ENCODE assay signal across 9 cellular contexts in the genomic region with DNA sequence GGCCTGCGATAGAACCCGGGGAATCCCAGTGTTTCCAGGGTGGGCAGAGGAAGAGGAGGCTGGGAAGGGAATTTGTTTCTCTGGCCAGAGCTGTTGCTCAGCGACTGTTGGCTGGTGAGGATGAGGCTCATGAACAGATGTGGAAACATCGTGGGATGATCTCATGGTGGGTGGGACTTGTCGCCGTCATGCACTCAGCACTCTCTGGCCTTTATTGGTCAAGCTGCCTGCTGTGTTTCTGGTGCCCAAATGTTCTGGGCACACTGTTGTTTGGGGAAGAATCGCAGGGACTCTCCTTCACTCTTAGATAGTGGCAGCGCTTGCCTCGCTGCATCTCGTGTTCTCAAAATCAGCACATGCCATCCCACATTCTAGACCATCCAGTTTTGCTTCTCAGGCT.
A peak's percentile ranks its signal among the peaks of the same experiment; 100 is the strongest.
DNase-seq lines count a peak whose midpoint lies in the region; ATAC-seq, FAIRE-seq and TF ChIP-seq lines count a peak whose summit lies in the region.
"Had no signal": no experiment of that assay in that cellular context is flagged by ENCODE, and none has a peak within 500 bp of the region (broad histone marks: within the 10 kb centered on the region; RNA-seq: fewer than 3 reads in every experiment).

No MANE protein-coding gene starts in this region.

- peaks cover 77% of the 10 kb centered on the region for H3K4me1 Mint-ChIP-seq in astrocyte (ENCODE audit: low read depth, unreplicated experiment)

- H3K36me3 Mint-ChIP-seq in astrocyte (ENCODE audit: low read depth, unreplicated experiment) = no peaks in the 10 kb centered on the region

- TF ChIP-seq CTCF in HFF-Myc (IDR thresholded peaks at IDR 0.05; ENCODE audit: low read depth, low read length, missing control alignments) (no peak), astrocyte (IDR thresholded peaks at IDR 0.05; ENCODE audit: insufficient read depth, low read depth, low read length) (no peak)

- H2AFZ ChIP-seq in astrocyte (ENCODE audit: low read depth, low read length) = no peak overlapping the region

- peaks cover 45% of the 10 kb centered on the region for H4K20me1 ChIP-seq in astrocyte (ENCODE audit: insufficient read depth, low read length)

- H3K9me3 Mint-ChIP-seq in astrocyte (ENCODE audit: unreplicated experiment) = peaks cover 1% of the 10 kb centered on the region

- H3K79me2 ChIP-seq in astrocyte (ENCODE audit: insufficient read depth, low read length) = no peaks in the 10 kb centered on the region

- H3K27me3 ChIP-seq in astrocyte (ENCODE audit: insufficient read depth, low read length) (no peaks in the 10 kb centered on the region), stomach smooth muscle (ENCODE audit: control insufficient read depth in 1 of 2, insufficient read depth in 2 of 2, low read length in 2 of 2) (no peaks in the 10 kb centered on the region), H7 (ENCODE audit: control insufficient read depth, insufficient read depth, low read length) (no peaks in the 10 kb centered on the region)

- no peak overlapping the region for H3K4me3 ChIP-seq in HFF-Myc (replicated peaks; ENCODE audit: low read depth, low read length)
- H3K4me3 ChIP-seq in astrocyte (ENCODE audit: insufficient read depth, low read depth, low read length) = no peak overlapping the region
- H3K4me3 ChIP-seq in stomach smooth muscle (ENCODE audit: low read length in 2 of 2) = peak overlapping the region; percentile 29 to 52
- no peak overlapping the region for H3K4me3 ChIP-seq in H7 (ENCODE audit: insufficient read depth, low read depth, low read length)

- peak overlapping the region; percentile 15 for H3K27ac ChIP-seq in astrocyte (ENCODE audit: low read depth, low read length)
- peak overlapping the region; percentile 99 for H3K27ac ChIP-seq in stomach smooth muscle (ENCODE audit: low read length)
- H3K27ac ChIP-seq: HL-60 had no signal

- H3K9me3 ChIP-seq in astrocyte (ENCODE audit: insufficient read depth, low read depth, low read length) = no peaks in the 10 kb centered on the region
- no peaks in the 10 kb centered on the region for H3K9me3 ChIP-seq in stomach smooth muscle (ENCODE audit: control insufficient read depth in 2 of 2, low read length in 2 of 2)

- peak; percentile 73 for FAIRE-seq in astrocyte (lab: Jason Lieb, UNC)

- H3K36me3 ChIP-seq in astrocyte (ENCODE audit: insufficient read depth, low read length) (no peaks in the 10 kb centered on the region), stomach smooth muscle (ENCODE audit: control insufficient read depth in 2 of 2, insufficient read depth in 2 of 2, low read length in 2 of 2) (no peaks in the 10 kb centered on the region), H7 (replicated peaks; ENCODE audit: control insufficient read depth, insufficient read depth, low read length) (no peaks in the 10 kb centered on the region)

- H3K4me3 Mint-ChIP-seq in astrocyte (ENCODE audit: unreplicated experiment) = peak overlapping the region; percentile 37

- no peaks in the 10 kb centered on the region for H3K27me3 Mint-ChIP-seq in astrocyte (ENCODE audit: low read depth, unreplicated experiment)

- H3K4me1 ChIP-seq in astrocyte (ENCODE audit: insufficient read depth, low read length) (peaks cover 23% of the 10 kb centered on the region), stomach smooth muscle (ENCODE audit: control insufficient read depth, insufficient read depth, low read length) (peaks cover 51% of the 10 kb centered on the region)

- ATAC-seq in HG03139 (IDR thresholded peaks at IDR 0.05; ENCODE audit: unreplicated experiment) (no peak), GM21423 (IDR thresholded peaks at IDR 0.05; ENCODE audit: unreplicated experiment) (no peak)

- H3K4me2 ChIP-seq in astrocyte (ENCODE audit: low read length) = peak overlapping the region; percentile 1

- DNase-seq in HFF-Myc (ENCODE audit: extremely low read depth, low read depth) = peak; percentile 98
- DNase-seq in astrocyte (ENCODE audit: low read depth) = peak; percentile 79
- peak in 41 of 51 donors; percentile 43 to 92 (median 77) for DNase-seq in hypothalamus (lab: John Stamatoyannopoulos, UW)
- no peak for DNase-seq in activated CD4-positive, CD25-positive, alpha-beta regulatory T cell (lab: John Stamatoyannopoulos, UW)
- no peak for DNase-seq in H7

- H3K9ac ChIP-seq in astrocyte (ENCODE audit: low read length) (no peak overlapping the region), stomach smooth muscle (ENCODE audit: low read length in 2 of 2) (peak overlapping the region; percentile 72 to 84)

- H3K27ac Mint-ChIP-seq in astrocyte (ENCODE audit: unreplicated experiment) = peak overlapping the region; percentile 98

Comparison
In these comparisons a context has a peak if more than half of its experiments do, and no peak if none do; other contexts are left out.
1. DNase-seq: peak in HFF-Myc (single experiment), astrocyte (single experiment) and hypothalamus (41 of 51); none in activated CD4-positive, CD25-positive, alpha-beta regulatory T cell (0 of 4) and H7 (single experiment).
2. H3K4me3 ChIP-seq: peak in stomach smooth muscle (2 of 2); none in HFF-Myc (single experiment), astrocyte (single experiment) and H7 (single experiment).